Comparison of ENCODE assay signal across 14 cellular contexts in genomic region chr16:87198328-87198731, GRCh38.
"Had no signal": no experiment of that assay in that cellular context is flagged by ENCODE, and none has a peak within 500 bp of the region (broad histone marks: within the 10 kb centered on the region; RNA-seq: fewer than 3 reads in every experiment).

No MANE protein-coding gene starts in this region.

- H3K9me3 ChIP-seq: body of pancreas, esophagus muscularis mucosa, left lung, ovary, suprapubic skin had no signal

- H3K4me3 ChIP-seq: body of pancreas, esophagus muscularis mucosa, left lung, ovary, suprapubic skin had no signal

- ATAC-seq: activated CD4-positive, CD25-positive, alpha-beta regulatory T cell treated with anti-CD3 and anti-CD28 coated beads, Interleukin-2, amount 50 U/mL, for 24 hours; body of pancreas; foreskin keratinocyte; left lung; stimulated activated naive CD8-positive, alpha-beta T cell treated with anti-CD3 and anti-CD28 coated beads, Interleukin-15, Interleukin-2, amounts not matched to agents 100 U/mL and 50 U/mL, for 24 hours had no signal

- H3K27ac ChIP-seq: body of pancreas, esophagus muscularis mucosa, foreskin keratinocyte, left lung, ovary, suprapubic skin had no signal

- DNase-seq: activated CD4-positive, alpha-beta T cell treated with anti-CD3 and anti-CD28 coated beads, Interleukin-2, amount 50 U/mL, for 4 hours; activated T-cell treated with anti-CD3 and anti-CD28 coated beads, Interleukin-2, amount 50 U/mL, for 1 hour; body of pancreas; central memory CD4-positive, alpha-beta T cell; foreskin keratinocyte; islet precursor cell; left lung; ovary; stimulated activated CD4-positive, alpha-beta T cell treated with anti-CD3 and anti-CD28 coated beads, Interleukin-12 subunit alpha, Interleukin-12 subunit beta, amount 100 ng/mL, for 4 hours; stimulated activated naive CD8-positive, alpha-beta T cell treated with anti-CD3 and anti-CD28 coated beads, Interleukin-15, Interleukin-2, amounts not matched to agents 100 U/mL and 50 U/mL, for 24 hours; T-helper 2 cell had no signal

- H3K36me3 ChIP-seq: esophagus muscularis mucosa, left lung, ovary, suprapubic skin had no signal

- H3K4me1 ChIP-seq: body of pancreas, left lung, suprapubic skin had no signal

- H3K27me3 ChIP-seq: body of pancreas, ovary had no signal
